7 cellular contexts compared by ENCODE assay signal in the genomic region with DNA sequence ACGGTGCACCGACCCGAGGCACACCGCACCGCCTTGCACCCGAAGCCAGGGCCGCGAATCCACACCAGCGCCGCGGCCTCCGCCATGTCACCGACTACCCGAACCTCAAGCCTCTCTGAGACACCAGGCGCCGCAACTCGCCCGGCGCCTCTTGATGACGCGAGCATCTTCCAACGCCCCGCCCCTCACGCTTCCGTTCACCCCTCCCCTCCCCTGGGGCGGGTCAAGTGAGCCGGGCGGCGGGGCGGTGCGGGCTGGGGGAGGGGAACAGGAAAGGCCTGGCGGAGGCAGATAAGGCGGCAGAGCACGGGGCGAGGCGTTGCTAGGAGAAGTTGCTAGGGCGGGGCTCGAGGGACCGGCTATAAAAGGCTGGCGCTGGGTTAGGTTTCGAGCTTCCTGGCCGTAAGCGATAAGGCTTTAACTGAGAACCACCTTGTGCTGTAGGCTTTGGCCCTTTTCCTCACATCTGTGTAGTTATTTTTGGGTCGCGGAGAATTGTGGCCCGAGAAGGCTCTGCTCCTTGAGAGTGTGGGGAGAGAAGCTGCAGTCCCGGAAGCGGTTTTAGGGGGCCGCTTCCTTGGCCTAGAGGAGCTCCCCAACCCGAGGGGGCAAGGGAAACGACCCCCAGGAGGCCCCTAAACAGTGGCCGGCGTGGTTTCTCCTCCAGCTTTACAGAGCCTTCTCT.
DNase-seq lines count a peak whose midpoint lies in the region; ATAC-seq and TF ChIP-seq lines count a peak whose summit lies in the region.

A gene (minus strand): TSS at position 117 of the 685 bp plus-strand sequence. CDS start 31 bp downstream, at position 86.

- no peak for TF ChIP-seq CTCF in retinal pigment epithelial cell (conservative IDR thresholded peaks at IDR 0.05; ENCODE audit: low read depth, low read length)

- DNase-seq in NCI-H2081 (lab: John Stamatoyannopoulos, UW) (peak; percentile 99 to 100), T1000 (lab: John Stamatoyannopoulos, UW) (peak; percentile 99), astrocyte of the hippocampus (ENCODE audit: low read depth, low spot score) (peak; percentile 100), hippocampal formation (lab: John Stamatoyannopoulos, UW) (peak; percentile 98 to 100), retinal pigment epithelial cell (ENCODE audit: low read depth) (peak; percentile 92)

- H3K4me3 ChIP-seq in retinal pigment epithelial cell (ENCODE audit: low read length), result peak within 1 kb of the TSS; percentile 95

- peak; percentile 77 for ATAC-seq in GM18508 (IDR thresholded peaks at IDR 0.05; ENCODE audit: insufficient read depth, unreplicated experiment)
- peak; percentile 89 for ATAC-seq in HG03025 (IDR thresholded peaks at IDR 0.05; ENCODE audit: low FRiP score, unreplicated experiment)

Comparison
In these comparisons a context has a peak if more than half of its experiments do, and no peak if none do; other contexts are left out.
1. Peak in every context shown above with its lines: DNase-seq, ATAC-seq and H3K4me3 ChIP-seq.